Comparison of ENCODE assay signal across 21 cellular contexts in the genomic region with DNA sequence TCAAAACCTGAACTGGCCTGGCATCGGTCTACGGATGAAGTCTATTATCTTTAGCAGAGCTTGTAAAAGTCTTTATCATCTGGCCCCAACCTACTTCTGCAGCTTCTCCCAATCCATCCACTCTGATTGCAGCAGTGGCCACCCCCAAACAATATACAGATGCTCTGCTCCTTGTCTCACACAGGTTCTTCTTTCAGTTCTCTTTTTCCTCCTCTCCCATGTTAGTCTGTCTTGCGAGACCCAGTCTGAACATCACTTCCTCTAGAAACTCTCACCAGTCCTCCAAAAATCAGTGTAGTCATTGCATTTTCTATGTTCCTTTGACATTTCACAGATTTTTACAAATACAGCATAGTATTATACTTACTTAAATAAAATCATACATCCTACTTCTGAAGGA.
"Had no signal": no experiment of that assay in that cellular context is flagged by ENCODE, and none has a peak within 500 bp of the region (broad histone marks: within the 10 kb centered on the region; RNA-seq: fewer than 3 reads in every experiment).

No MANE protein-coding gene starts in this region.

- H3K36me3 ChIP-seq: esophagus muscularis mucosa, gastrocnemius medialis, heart right ventricle, spleen, stomach, thoracic aorta had no signal

- DNase-seq: effector memory CD8-positive, alpha-beta T cell; gastrocnemius medialis; heart right ventricle; hypothalamus; kidney glomerular epithelial cell; mucosa of descending colon; natural killer cell; posterior cingulate gyrus; spleen; stimulated activated CD4-positive, alpha-beta T cell treated with anti-CD3 and anti-CD28 coated beads, Interleukin-15, amount 100 ng/mL, for 24 hours; stimulated activated CD4-positive, alpha-beta T cell treated with anti-CD3 and anti-CD28 coated beads, Interleukin-1b, Interleukin-23, amount 100 ng/mL, for 48 hours; stimulated activated CD4-positive, alpha-beta T cell treated with anti-CD3 and anti-CD28 coated beads, Interleukin-4, amount 100 ng/mL, for 24 hours; stomach; substantia nigra; trophoblast cell had no signal

- FAIRE-seq: islet of Langerhans had no signal

- H3K9me3 ChIP-seq: esophagus muscularis mucosa, gastrocnemius medialis, heart right ventricle, mucosa of descending colon, spleen, stomach, thoracic aorta had no signal

- H3K27ac ChIP-seq: epithelial cell of prostate, esophagus muscularis mucosa, gastrocnemius medialis, heart right ventricle, spleen, stomach, thoracic aorta had no signal

- H3K4me1 ChIP-seq: esophagus muscularis mucosa, gastrocnemius medialis, heart right ventricle, spleen, stomach had no signal

- ATAC-seq: effector memory CD8-positive, alpha-beta T cell; gastrocnemius medialis; heart right ventricle; mucosa of descending colon; natural killer cell; sciatic nerve; stimulated activated memory B cell treated with anti-CD40 and anti-IgM and Interleukin-4, amounts not matched to agents 10 μg/mL and 1 μg/mL and 100 μg/mL, for 72 hours had no signal

- H3K27me3 ChIP-seq: esophagus muscularis mucosa, gastrocnemius medialis had no signal

- H3K4me3 ChIP-seq: esophagus muscularis mucosa, gastrocnemius medialis, heart right ventricle, mucosa of descending colon, spleen, stomach, thoracic aorta had no signal
